In genomic region chr7:94364816-94365215, GRCh38 we compare ENCODE assay signal across 20 cellular contexts.
"Had no signal": no experiment of that assay in that cellular context is flagged by ENCODE, and none has a peak within 500 bp of the region (broad histone marks: within the 10 kb centered on the region; RNA-seq: fewer than 3 reads in every experiment).

No MANE protein-coding gene starts in this region.

- H3K4me1 ChIP-seq: right lobe of liver had no signal

- H3K27me3 ChIP-seq: gastrocnemius medialis, right lobe of liver had no signal

- H3K36me3 ChIP-seq: gastrocnemius medialis, right lobe of liver had no signal

- H3K9me3 Mint-ChIP-seq: activated naive CD8-positive, alpha-beta T cell treated with anti-CD3 and anti-CD28 coated beads, Interleukin-2, amount 50 U/mL, for 24 hours; activated T-helper 1 cell treated with anti-CD3 and anti-CD28 coated beads, Interleukin-12 subunit alpha, Interleukin-12 subunit beta, Interleukin-2, Interleukin-4 antibody, amounts not matched to agents 30 ng/mL and 10 ng/mL and 1 ng/mL, durations not matched to agents 14 hours and 24 hours and 36 hours had no signal

- H3K27ac ChIP-seq: gastrocnemius medialis, right lobe of liver had no signal

- DNase-seq: activated CD4-positive, alpha-beta T cell treated with anti-CD3 and anti-CD28 coated beads for 1 hour; activated CD4-positive, alpha-beta T cell treated with anti-CD3 and anti-CD28 coated beads, Interleukin-2, amount 50 U/mL, for 1 hour; activated CD8-positive, alpha-beta T cell treated with anti-CD3 and anti-CD28 coated beads, Interleukin-2, amount 10 ng/mL, durations not matched to agents 7 days and 5 days; activated gamma-delta T cell; activated naive CD4-positive, alpha-beta T cell treated with anti-CD3 and anti-CD28 coated beads, Interleukin-2, amount 50 U/mL, for 16 hours; activated naive CD8-positive, alpha-beta T cell treated with anti-CD3 and anti-CD28 coated beads, Interleukin-2, amount 50 U/mL, for 24 hours; anterior cingulate cortex; effector CD4-positive, alpha-beta T cell; gastrocnemius medialis; head of caudate nucleus; nucleus accumbens; posterior cingulate gyrus; right lobe of liver; small intestine; stimulated activated CD4-positive, alpha-beta T cell treated with anti-CD3 and anti-CD28 coated beads, Interleukin-15, amount 100 ng/mL, for 24 hours; stimulated activated naive CD4-positive, alpha-beta T cell treated with Interleukin-2 at 50 U/mL for 16 hours; T-helper 1 cell had no signal

- ATAC-seq: activated CD8-positive, alpha-beta T cell treated with anti-CD3 and anti-CD28 coated beads, Interleukin-2, amount 10 ng/mL, durations not matched to agents 7 days and 5 days; activated naive CD8-positive, alpha-beta T cell treated with anti-CD3 and anti-CD28 coated beads, Interleukin-2, amount 50 U/mL, for 24 hours; gastrocnemius medialis; right lobe of liver had no signal

- H3K27ac Mint-ChIP-seq: activated CD8-positive, alpha-beta T cell treated with anti-CD3 and anti-CD28 coated beads, Interleukin-2, amount 10 ng/mL, durations not matched to agents 7 days and 5 days; activated naive CD8-positive, alpha-beta T cell treated with anti-CD3 and anti-CD28 coated beads, Interleukin-2, amount 50 U/mL, for 24 hours; activated T-helper 1 cell treated with anti-CD3 and anti-CD28 coated beads, Interleukin-12 subunit alpha, Interleukin-12 subunit beta, Interleukin-2, Interleukin-4 antibody, amounts not matched to agents 30 ng/mL and 10 ng/mL and 1 ng/mL, durations not matched to agents 14 hours and 24 hours and 36 hours; dendritic cell treated with granulocyte-macrophage colony-stimulating factor and Interleukin-4, amounts not matched to agents 40 ng/mL and 50 ng/mL, for 4 days had no signal

- H3K4me3 Mint-ChIP-seq: activated CD8-positive, alpha-beta T cell treated with anti-CD3 and anti-CD28 coated beads, Interleukin-2, amount 10 ng/mL, durations not matched to agents 7 days and 5 days; activated naive CD8-positive, alpha-beta T cell treated with anti-CD3 and anti-CD28 coated beads, Interleukin-2, amount 50 U/mL, for 24 hours; activated T-helper 1 cell treated with anti-CD3 and anti-CD28 coated beads, Interleukin-12 subunit alpha, Interleukin-12 subunit beta, Interleukin-2, Interleukin-4 antibody, amounts not matched to agents 30 ng/mL and 10 ng/mL and 1 ng/mL, durations not matched to agents 14 hours and 24 hours and 36 hours; brain; dendritic cell treated with granulocyte-macrophage colony-stimulating factor and Interleukin-4, amounts not matched to agents 40 ng/mL and 50 ng/mL, for 4 days had no signal

- H3K4me3 ChIP-seq: gastrocnemius medialis, right lobe of liver had no signal

- H3K27me3 Mint-ChIP-seq: brain; dendritic cell treated with granulocyte-macrophage colony-stimulating factor and Interleukin-4, amounts not matched to agents 40 ng/mL and 50 ng/mL, for 4 days had no signal

- H3K9me3 ChIP-seq: gastrocnemius medialis, right lobe of liver had no signal

- H3K4me1 Mint-ChIP-seq: activated naive CD8-positive, alpha-beta T cell treated with anti-CD3 and anti-CD28 coated beads, Interleukin-2, amount 50 U/mL, for 24 hours had no signal
